In the genomic region with DNA sequence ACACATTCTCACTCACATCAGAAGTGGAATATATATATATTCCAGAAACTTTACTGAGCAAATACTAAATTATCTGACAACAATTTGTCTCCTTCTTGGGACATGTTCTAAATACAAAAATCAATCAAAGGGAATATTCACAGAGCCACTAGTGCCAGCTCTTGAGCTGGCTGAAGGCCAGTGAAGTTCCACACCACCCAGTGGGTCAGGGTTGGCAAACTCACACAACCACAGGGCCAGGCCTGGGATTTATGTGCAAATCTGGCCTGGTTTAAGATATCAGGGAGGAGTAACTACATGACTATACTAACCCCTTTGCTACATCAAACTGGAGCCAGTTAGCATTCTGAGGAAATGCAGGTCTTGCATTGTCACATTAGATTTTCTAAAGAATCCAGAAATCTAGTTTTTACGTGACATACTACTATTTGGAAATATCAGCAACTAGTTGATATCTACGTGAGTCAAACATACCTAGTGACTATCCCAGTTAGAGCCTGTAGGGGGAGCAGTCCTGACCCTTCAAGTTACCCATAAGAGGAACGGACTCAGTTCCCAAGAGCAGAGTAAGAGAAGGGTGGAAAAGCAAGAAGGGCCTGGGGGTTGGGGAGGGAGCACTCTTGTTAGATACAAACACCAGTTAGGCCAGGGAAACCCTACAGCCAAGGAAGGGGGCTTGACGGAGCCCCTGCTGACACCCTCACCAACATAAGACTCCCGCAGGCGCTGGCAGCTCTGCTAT, we compare ENCODE assay signal across 9 cellular contexts.
DNase-seq lines count a peak whose midpoint lies in the region; ATAC-seq and TF ChIP-seq lines count a peak whose summit lies in the region.
"Had no signal": no experiment of that assay in that cellular context is flagged by ENCODE, and none has a peak within 500 bp of the region (broad histone marks: within the 10 kb centered on the region; RNA-seq: fewer than 3 reads in every experiment).

No MANE protein-coding gene starts in this region.

- peaks cover 0 to 29% (median 8%) of the 10 kb centered on the region in 7 donors for H3K27me3 ChIP-seq in heart right ventricle
- H3K27me3 ChIP-seq in transverse colon: no peaks in the 10 kb centered on the region
- H3K27me3 ChIP-seq in CD8-positive, alpha-beta memory T cell (ENCODE audit: insufficient read depth, low read length, poor library complexity, severe bottlenecking): no peaks in the 10 kb centered on the region

- intact Hi-C loops in heart right ventricle (cut with DNase I): loop anchor here in 1 of 10 donors (5.0 kb wide), 1 partner anchor 75 kb away; no protein-coding TSS in a partner anchor
- intact Hi-C loops in left ventricle myocardium superior (cut with micrococcal nuclease): no loop called here
- intact Hi-C loops in transverse colon (cut with DNase I; ENCODE audit: low total_unique reads): no loop called here

- H3K4me3 Mint-ChIP-seq in activated T-cell treated with anti-CD3 and anti-CD28 coated beads, Interleukin-2, amount 50 U/mL, for 72 hours: no peak overlapping the region
- H3K4me3 Mint-ChIP-seq in CD8-positive, alpha-beta memory T cell: no peak overlapping the region
- H3K4me3 Mint-ChIP-seq: central memory CD8-positive, alpha-beta T cell had no signal

- H3K9me3 Mint-ChIP-seq in activated T-cell treated with anti-CD3 and anti-CD28 coated beads, Interleukin-2, amount 50 U/mL, for 72 hours: no peaks in the 10 kb centered on the region
- H3K9me3 Mint-ChIP-seq in CD8-positive, alpha-beta memory T cell: no peaks in the 10 kb centered on the region
- H3K9me3 Mint-ChIP-seq: central memory CD8-positive, alpha-beta T cell had no signal

- H3K36me3 ChIP-seq in heart right ventricle (no peaks in the 10 kb centered on the region), transverse colon (no peaks in the 10 kb centered on the region)
- H3K36me3 ChIP-seq in CD8-positive, alpha-beta memory T cell (ENCODE audit: insufficient read depth, low read length): no peaks in the 10 kb centered on the region

- peaks cover 10% of the 10 kb centered on the region for H3K4me1 Mint-ChIP-seq in activated T-cell treated with anti-CD3 and anti-CD28 coated beads, Interleukin-2, amount 50 U/mL, for 72 hours (ENCODE audit: low read depth)
- H3K4me1 Mint-ChIP-seq in CD8-positive, alpha-beta memory T cell: peaks cover 8% of the 10 kb centered on the region in 3 donors

- no peaks in the 10 kb centered on the region for H3K27me3 Mint-ChIP-seq in activated T-cell treated with anti-CD3 and anti-CD28 coated beads, Interleukin-2, amount 50 U/mL, for 72 hours (ENCODE audit: low read depth)
- peaks cover 0 to 2% of the 10 kb centered on the region in 2 donors for H3K27me3 Mint-ChIP-seq in CD8-positive, alpha-beta memory T cell

- in situ Hi-C loops in transverse colon (cut with MboI; ENCODE audit: low pct_ligation_motif_present in 1 of 4, low pct_unique_long_range_greater_than_20kb in 1 of 4, low sequenced_read_pairs in 3 of 4): no loop called here

- TF ChIP-seq POLR2A in erythroblast (IDR thresholded peaks at IDR 0.05; ENCODE audit: low read length) (no peak), transverse colon (IDR thresholded peaks at IDR 0.05) (no peak)

- no peak overlapping the region for H3K27ac ChIP-seq in heart right ventricle
- no peak overlapping the region for H3K27ac ChIP-seq in transverse colon
- H3K27ac ChIP-seq in CD8-positive, alpha-beta memory T cell (ENCODE audit: low read depth, low read length): no peak overlapping the region

- CTCF ChIA-PET in CD8-positive, alpha-beta memory T cell (lab: Charles Lee): no interaction called here

- no peak overlapping the region for H3K4me3 ChIP-seq in heart right ventricle
- no peak overlapping the region for H3K4me3 ChIP-seq in transverse colon
- no peak overlapping the region for H3K4me3 ChIP-seq in CD8-positive, alpha-beta memory T cell (ENCODE audit: low read length)

- no peak overlapping the region for H3K27ac Mint-ChIP-seq in activated T-cell treated with anti-CD3 and anti-CD28 coated beads, Interleukin-2, amount 50 U/mL, for 72 hours
- no peak overlapping the region for H3K27ac Mint-ChIP-seq in CD8-positive, alpha-beta memory T cell

- H3K4me1 ChIP-seq in heart right ventricle (peaks cover 0 to 13% (median 0%) of the 10 kb centered on the region in 9 donors), transverse colon (no peaks in the 10 kb centered on the region)
- peaks cover 9% of the 10 kb centered on the region for H3K4me1 ChIP-seq in CD8-positive, alpha-beta memory T cell (ENCODE audit: insufficient read depth, low read length)

- ATAC-seq in heart right ventricle (no peak), left ventricle myocardium superior (no peak)
- no peak for ATAC-seq in activated T-cell treated with anti-CD3 and anti-CD28 coated beads, Interleukin-2, amount 50 U/mL, for 72 hours (replicated peaks in 1 of 2)

- no peak for DNase-seq in heart right ventricle
- DNase-seq in left ventricle myocardium superior: no peak
- DNase-seq in NCI-H460 (ENCODE audit: extremely low read depth, low read depth): peak; percentile 7
- peak; percentile 6 to 30 for DNase-seq in erythroblast (lab: John Stamatoyannopoulos, UW)
- DNase-seq in transverse colon: no peak
- no peak for DNase-seq in activated T-cell treated with anti-CD3 and anti-CD28 coated beads, Interleukin-2, amount 50 U/mL, for 72 hours
- DNase-seq in kidney glomerular epithelial cell (lab: John Stamatoyannopoulos, UW): no peak
- no peak for DNase-seq in CD8-positive, alpha-beta memory T cell

- 64 to 71% methylated on average over 6 of the region's 6 CpGs for WGBS in heart right ventricle, 2 donors
- WGBS in transverse colon (ENCODE audit: low coverage in 1 of 2), 2 donors: 84% methylated on average over 6 of the region's 6 CpGs; no CpG with 5 or more reads in 1 of the 2 donors

- peak in 7 of 9 donors; percentile 32 to 54 (median 44) for TF ChIP-seq CTCF in heart right ventricle (IDR thresholded peaks at IDR 0.05)
- TF ChIP-seq CTCF in transverse colon (IDR thresholded peaks at IDR 0.05): peak in 3 of 5 experiments; percentile 8 to 39 (median 36)

- no peaks in the 10 kb centered on the region for H3K36me3 Mint-ChIP-seq in activated T-cell treated with anti-CD3 and anti-CD28 coated beads, Interleukin-2, amount 50 U/mL, for 72 hours (ENCODE audit: insufficient read depth in 2 of 2)
- H3K36me3 Mint-ChIP-seq in CD8-positive, alpha-beta memory T cell: no peaks in the 10 kb centered on the region

- no peak for TF ChIP-seq EP300 in transverse colon (IDR thresholded peaks at IDR 0.05; ENCODE audit: low read depth)

- H3K9me3 ChIP-seq in heart right ventricle (no peaks in the 10 kb centered on the region), transverse colon (no peaks in the 10 kb centered on the region)
- no peaks in the 10 kb centered on the region for H3K9me3 ChIP-seq in CD8-positive, alpha-beta memory T cell (ENCODE audit: low read length)

- POLR2A ChIA-PET in CD8-positive, alpha-beta memory T cell (lab: Charles Lee): no interaction called here

Comparison
In these comparisons a context has a peak if more than half of its experiments do, and no peak if none do; other contexts are left out.
1. DNase-seq: peak in NCI-H460 (single experiment) and erythroblast (2 of 2); none in heart right ventricle (0 of 2), left ventricle myocardium superior (single experiment), transverse colon (single experiment), activated T-cell treated with anti-CD3 and anti-CD28 coated beads, Interleukin-2, amount 50 U/mL, for 72 hours (0 of 2), kidney glomerular epithelial cell (single experiment) and CD8-positive, alpha-beta memory T cell (0 of 5).